In genomic region chr2:27217173-27218121, GRCh38 we compare ENCODE assay signal across 9 cellular contexts. TPM values are rescaled to one million over a fixed set of nuclear protein-coding genes. Genes with fewer than 3 reads are reported as not detected.
DNase-seq lines count a peak whose midpoint lies in the region; ATAC-seq, FAIRE-seq and TF ChIP-seq lines count a peak whose summit lies in the region.
"Had no signal": no experiment of that assay in that cellular context is flagged by ENCODE, and none has a peak within 500 bp of the region (broad histone marks: within the 10 kb centered on the region; RNA-seq: fewer than 3 reads in every experiment).

Gene CAD (plus strand): TSS chr2:27217369. CDS start chr2:27217552, 183 bp downstream.

- peak within 1 kb of the TSS; percentile 60 for H3K9ac ChIP-seq in HepG2 (ENCODE audit: insufficient read depth, low read depth, low read length)

- TF ChIP-seq RAD21 in HepG2 (CRISPR knock-in tag; IDR thresholded peaks at IDR 0.05): no peak; the same call in 1 of the 2 replicates

- TF ChIP-seq CTCF in BE2C (IDR thresholded peaks at IDR 0.05; ENCODE audit: low read depth, low read length): 0 out of 2 replicates have a peak, but pooled peaks have one; percentile 10
- TF ChIP-seq CTCF in HepG2 (CRISPR knock-in tag; IDR thresholded peaks at IDR 0.05): peak; percentile 34; the same call in 1 of the 2 replicates

- BruUV-seq in HepG2 (replicated peaks; lab: Mats Ljungman, UMichigan): no TSS peak

- no peaks in the 10 kb centered on the region for H4K20me1 ChIP-seq in HepG2 (ENCODE audit: insufficient read depth, low read length)

- 86% methylated on average over 72 of the region's 72 CpGs for WGBS in HepG2 (ENCODE audit: low lambda C conversion rate)

- peaks cover 15% of the 10 kb centered on the region for H3K79me2 ChIP-seq in HepG2 (ENCODE audit: insufficient read depth, low read length)

- DNase-seq in BE2C (peak; percentile 95), GM19238 (ENCODE audit: insufficient read length, low spot score) (peak; percentile 87), NCI-H526 treated with DMSO at 0.1 percent for 48 hours (lab: John Stamatoyannopoulos, UW) (peak; percentile 81), dedifferentiated amniotic fluid mesenchymal stem cell (ENCODE audit: extremely low spot score) (peak; percentile 68), HepG2 (ENCODE audit: low spot score) (peak; percentile 54)
- DNase-seq in activated CD4-positive, alpha-beta T cell treated with anti-CD3 and anti-CD28 coated beads, Interleukin-2, amount 50 U/mL, for 1 hour: peak; percentile 83
- peak; percentile 93 for DNase-seq in stimulated activated CD4-positive, alpha-beta T cell treated with anti-CD3 and anti-CD28 coated beads, Interleukin-4, amount 100 ng/mL, for 1 hour

- FAIRE-seq in HepG2 (lab: Jason Lieb, UNC): no peak
- FAIRE-seq: endometrium had no signal

- H3K9me3 ChIP-seq in BE2C: no peaks in the 10 kb centered on the region
- no peaks in the 10 kb centered on the region for H3K9me3 ChIP-seq in HepG2 (ENCODE audit: low read length)

- peak; percentile 82 for ATAC-seq in HG03442 (IDR thresholded peaks at IDR 0.05; ENCODE audit: unreplicated experiment)
- ATAC-seq in HepG2: peak; percentile 77

- peak within 1 kb of the TSS; percentile 57 for H3K4me2 ChIP-seq in HepG2 (ENCODE audit: low read depth, low read length)

- TF ChIP-seq EP300 in HepG2 (IDR thresholded peaks at IDR 0.05; ENCODE audit: low read depth in 2 of 2, low read length in 2 of 2) (no peak), HepG2 (CRISPR knock-in tag; IDR thresholded peaks at IDR 0.05; ENCODE audit: borderline replicate concordance) (no peak)

- peak; percentile 17 to 72; a peak in 2 of 4 replicates for TF ChIP-seq POLR2A in HepG2 (IDR thresholded peaks at IDR 0.05; ENCODE audit: insufficient read depth in 1 of 2, low read depth in 2 of 2, low read length in 2 of 2)

- peaks cover 9% of the 10 kb centered on the region for H3K4me1 ChIP-seq in BE2C
- H3K4me1 ChIP-seq in HepG2 (ENCODE audit: insufficient read depth, low read length): peaks cover 40% of the 10 kb centered on the region

- no peak within 1 kb of the TSS for H2AFZ ChIP-seq in HepG2 (ENCODE audit: low read length)

- CTCF ChIA-PET in HepG2 (lab: Yijun Ruan, JAX; ENCODE audit: low intra/inter-chr PET ratio, low total read pairs): no interaction called here

- POLR2A ChIA-PET in HepG2 (lab: Yijun Ruan, JAX): no interaction called here

- peak within 1 kb of the TSS; percentile 50 for H3K27ac ChIP-seq in HepG2 (ENCODE audit: extremely low read length, insufficient read depth, low read length)

- in situ Hi-C loops in HepG2 (cut with HindIII; ENCODE audit: extremely low pct_ligation_motif_present, low pct_unique_long_range_greater_than_20kb): no loop called here

- H3K27me3 ChIP-seq in BE2C (no peaks in the 10 kb centered on the region), HepG2 (ENCODE audit: control insufficient read depth in 1 of 2, insufficient read depth in 2 of 2, low read length in 2 of 2) (no peaks in the 10 kb centered on the region; a peak in 1 of 5 replicates)

- intact Hi-C loops in HepG2 (cut with micrococcal nuclease; ENCODE audit: unreplicated experiment): no loop called here

- H3K36me3 ChIP-seq in BE2C (peaks cover 57% of the 10 kb centered on the region), HepG2 (replicated peaks in 1 of 2; ENCODE audit: control insufficient read depth in 1 of 2, insufficient read depth in 2 of 2, low read length in 2 of 2) (peaks cover 10 to 55% of the 10 kb centered on the region in 2 experiments)

- H3K4me3 ChIP-seq in BE2C (ENCODE audit: low read depth, low read length) (peak within 1 kb of the TSS; percentile 73), HepG2 (replicated peaks in 1 of 3; ENCODE audit: insufficient read depth in 1 of 3, low read depth in 2 of 3, low read length in 3 of 3) (peak within 1 kb of the TSS in 2 of 3 experiments; percentile 49 to 59; a peak in 4 of 6 replicates)

TF ChIP-seq in HepG2, 621 proteins besides CTCF, POLR2A, EP300 and RAD21 (continues in another document):
- TF ChIP-seq ISL2 (CRISPR knock-in tag; IDR thresholded peaks at IDR 0.05): no peak
- no peak for TF ChIP-seq HNRNPL (IDR thresholded peaks at IDR 0.05; ENCODE audit: low read depth, low read length)
- no peak for TF ChIP-seq ZNF234 (CRISPR knock-in tag; conservative IDR thresholded peaks at IDR 0.05)
- no peak for TF ChIP-seq ZNF17 (CRISPR knock-in tag; IDR thresholded peaks at IDR 0.05)
- TF ChIP-seq ZFP1 (CRISPR knock-in tag; IDR thresholded peaks at IDR 0.05): no peak
- no peak; the same call in 1 of the 2 replicates for TF ChIP-seq CAMTA2 (CRISPR knock-in tag; IDR thresholded peaks at IDR 0.05; ENCODE audit: borderline replicate concordance)
- peak; percentile 89 for TF ChIP-seq ETS1 (CRISPR knock-in tag; IDR thresholded peaks at IDR 0.05)
- TF ChIP-seq ZNF691 (CRISPR knock-in tag; IDR thresholded peaks at IDR 0.05; ENCODE audit: borderline replicate concordance, low read depth): no peak
- no peak; the same call in 1 of the 2 replicates for TF ChIP-seq BCL3 (CRISPR knock-in tag; IDR thresholded peaks at IDR 0.05)
- no peak for TF ChIP-seq ZNF10 (CRISPR knock-in tag; IDR thresholded peaks at IDR 0.05; ENCODE audit: borderline replicate concordance, low read depth)
- no peak for TF ChIP-seq JDP2 (CRISPR knock-in tag; IDR thresholded peaks at IDR 0.05; ENCODE audit: borderline replicate concordance)
- TF ChIP-seq DDIT3 (CRISPR knock-in tag; IDR thresholded peaks at IDR 0.05): no peak

RNA-seq across cellular contexts. Expression of gene CAD, which starts in this region (rescaled TPM):
- polyA plus RNA-seq in BE2C (2012; ENCODE audit: insufficient read depth, insufficient read length, low read depth): 164 TPM
- 21.5 and 21.7 TPM in 2 replicates for total RNA-seq in HepG2 (2016; rRNA removed; fragmentation: Illumina TruSeq; extraction: Trizol)
- total RNA-seq in HepG2 (2016; cell fraction: cytosol; rRNA removed; fragmentation: Illumina TruSeq; extraction: Trizol; ENCODE audit: low read depth): 10.8 and 11.1 TPM in 2 replicates
- total RNA-seq in HepG2 (2016; cell fraction: insoluble cytoplasmic fraction; rRNA removed; fragmentation: Illumina TruSeq; extraction: Trizol): 16.3 and 22.5 TPM in 2 replicates
- total RNA-seq in HepG2 (2016; cell fraction: membrane; rRNA removed; fragmentation: Illumina TruSeq; extraction: Trizol): 11.0 and 11.4 TPM in 2 replicates
- total RNA-seq in HepG2 (2016; cell fraction: nucleus; rRNA removed; fragmentation: Illumina TruSeq; extraction: Trizol): 33.1 and 40.6 TPM in 2 replicates
- polyA plus RNA-seq in HepG2 (2011; rRNA removed): 37.0 and 43.1 TPM in 2 replicates
- polyA plus RNA-seq in HepG2 (2011; cell fraction: cytosol; rRNA removed): 15.7 and 25.3 TPM in 2 replicates
- polyA plus RNA-seq in HepG2 (2011; cell fraction: nucleus; rRNA removed): 233 and 267 TPM in 2 replicates
- 31.5 and 37.5 TPM in 2 replicates for polyA plus RNA-seq in HepG2 (2012)
- 5.5 and 5.9 TPM in 2 replicates for polyA plus RNA-seq in HepG2 (2016; cell fraction: cytosol; fragmentation: Illumina TruSeq; extraction: Trizol; ENCODE audit: low read depth)
- 19.5 and 31.5 TPM in 2 replicates for polyA plus RNA-seq in HepG2 (2016; cell fraction: insoluble cytoplasmic fraction; fragmentation: Illumina TruSeq; extraction: Trizol; ENCODE audit: low read depth)
- 11.5 and 14.8 TPM in 2 replicates for polyA plus RNA-seq in HepG2 (2016; cell fraction: membrane; fragmentation: Illumina TruSeq; extraction: Trizol; ENCODE audit: low read depth)
- 63.8 and 69.6 TPM in 2 replicates for polyA plus RNA-seq in HepG2 (2016; cell fraction: nucleus; fragmentation: Illumina TruSeq; extraction: Trizol; ENCODE audit: insufficient read depth, low read depth)
- polyA minus RNA-seq in HepG2 (2011; rRNA and poly(A)+ RNA removed; ENCODE audit: low replicate concordance): 159 and 251 TPM in 2 replicates
- polyA minus RNA-seq in HepG2 (2011; cell fraction: cytosol; rRNA and poly(A)+ RNA removed): 44.5 and 51.3 TPM in 2 replicates
- 140 and 150 TPM in 2 replicates for polyA minus RNA-seq in HepG2 (2011; cell fraction: nucleus; rRNA and poly(A)+ RNA removed)

Comparison
In these comparisons a context has a peak if more than half of its experiments do, and no peak if none do; other contexts are left out.
1. Peak in every context shown above with its lines: DNase-seq, ATAC-seq, H3K4me3 ChIP-seq and H3K27ac ChIP-seq.